Comparison of ENCODE assay signal across 17 cellular contexts in genomic region chr16:1916654-1916990, GRCh38. TPM values are rescaled to one million over a fixed set of nuclear protein-coding genes. Genes with fewer than 3 reads are reported as not detected.
"Had no signal": no experiment of that assay in that cellular context is flagged by ENCODE, and none has a peak within 500 bp of the region (broad histone marks: within the 10 kb centered on the region; RNA-seq: fewer than 3 reads in every experiment).

No MANE protein-coding gene starts in this region.

- H3K27ac Mint-ChIP-seq: activated CD4-positive, alpha-beta memory T cell treated with anti-CD3 and anti-CD28 coated beads, Interleukin-2, amount 10 ng/mL, durations not matched to agents 7 days and 5 days; activated naive CD8-positive, alpha-beta T cell treated with anti-CD3 and anti-CD28 coated beads for 36 hours had no signal

- H3K4me1 Mint-ChIP-seq: activated CD4-positive, alpha-beta memory T cell treated with anti-CD3 and anti-CD28 coated beads, Interleukin-2, amount 10 ng/mL, durations not matched to agents 7 days and 5 days; activated naive CD8-positive, alpha-beta T cell treated with anti-CD3 and anti-CD28 coated beads for 36 hours had no signal

- H3K27ac ChIP-seq: breast epithelium, esophagus muscularis mucosa, right atrium auricular region, thyroid gland had no signal

- H3K9me3 Mint-ChIP-seq: activated CD4-positive, alpha-beta memory T cell treated with anti-CD3 and anti-CD28 coated beads, Interleukin-2, amount 10 ng/mL, durations not matched to agents 7 days and 5 days; activated naive CD8-positive, alpha-beta T cell treated with anti-CD3 and anti-CD28 coated beads for 36 hours had no signal

- H3K4me1 ChIP-seq: breast epithelium had no signal

- DNase-seq: activated CD4-positive, alpha-beta memory T cell treated with anti-CD3 and anti-CD28 coated beads, Interleukin-2, amount 10 ng/mL, durations not matched to agents 7 days and 5 days; activated gamma-delta T cell; activated naive CD8-positive, alpha-beta T cell treated with anti-CD3 and anti-CD28 coated beads for 36 hours; activated T-cell treated with anti-CD3 and anti-CD28 coated beads, Interleukin-2, amount 50 U/mL, for 48 hours; anterior cingulate cortex; foreskin fibroblast; stimulated activated CD4-positive, alpha-beta T cell treated with anti-CD3 and anti-CD28 coated beads, Interleukin-4, amount 100 ng/mL, for 4 hours; T1000 had no signal

- H3K9me3 ChIP-seq: breast epithelium, esophagus muscularis mucosa, right atrium auricular region, thyroid gland had no signal

- H3K36me3 ChIP-seq: breast epithelium, esophagus muscularis mucosa, right atrium auricular region, thyroid gland had no signal

- H3K4me3 Mint-ChIP-seq: activated CD4-positive, alpha-beta memory T cell treated with anti-CD3 and anti-CD28 coated beads, Interleukin-2, amount 10 ng/mL, durations not matched to agents 7 days and 5 days; activated naive CD8-positive, alpha-beta T cell treated with anti-CD3 and anti-CD28 coated beads for 36 hours had no signal

- H3K36me3 Mint-ChIP-seq: activated naive CD8-positive, alpha-beta T cell treated with anti-CD3 and anti-CD28 coated beads for 36 hours had no signal

- H3K4me3 ChIP-seq: esophagus muscularis mucosa, right atrium auricular region, thyroid gland had no signal

RNA-seq across cellular contexts. Expression of gene HS3ST6, which starts 1.6 kb away (rescaled TPM):
- total RNA-seq: activated CD4-positive, alpha-beta memory T cell treated with anti-CD3 and anti-CD28 coated beads, Interleukin-2, amount 10 ng/mL, durations not matched to agents 7 days and 5 days; activated naive CD8-positive, alpha-beta T cell treated with anti-CD3 and anti-CD28 coated beads for 36 hours; breast epithelium; cerebellum; dermis microvascular lymphatic vessel endothelial cell; esophagus muscularis mucosa; liver; posterior vena cava; right atrium auricular region had no signal
- polyA plus RNA-seq: liver had no signal

RNA-seq across cellular contexts. Expression of gene RPL3L, which starts 37.9 kb away (rescaled TPM):
- total RNA-seq: activated CD4-positive, alpha-beta memory T cell treated with anti-CD3 and anti-CD28 coated beads, Interleukin-2, amount 10 ng/mL, durations not matched to agents 7 days and 5 days; activated naive CD8-positive, alpha-beta T cell treated with anti-CD3 and anti-CD28 coated beads for 36 hours; breast epithelium; dermis microvascular lymphatic vessel endothelial cell; esophagus muscularis mucosa; kidney epithelial cell; liver; posterior vena cava; thyroid gland had no signal

RNA-seq across cellular contexts. Expression of gene MEIOB, which starts 44.7 kb away (rescaled TPM):
- total RNA-seq: breast epithelium, dermis microvascular lymphatic vessel endothelial cell, esophagus muscularis mucosa, posterior vena cava, right atrium auricular region had no signal
